In the genomic region with DNA sequence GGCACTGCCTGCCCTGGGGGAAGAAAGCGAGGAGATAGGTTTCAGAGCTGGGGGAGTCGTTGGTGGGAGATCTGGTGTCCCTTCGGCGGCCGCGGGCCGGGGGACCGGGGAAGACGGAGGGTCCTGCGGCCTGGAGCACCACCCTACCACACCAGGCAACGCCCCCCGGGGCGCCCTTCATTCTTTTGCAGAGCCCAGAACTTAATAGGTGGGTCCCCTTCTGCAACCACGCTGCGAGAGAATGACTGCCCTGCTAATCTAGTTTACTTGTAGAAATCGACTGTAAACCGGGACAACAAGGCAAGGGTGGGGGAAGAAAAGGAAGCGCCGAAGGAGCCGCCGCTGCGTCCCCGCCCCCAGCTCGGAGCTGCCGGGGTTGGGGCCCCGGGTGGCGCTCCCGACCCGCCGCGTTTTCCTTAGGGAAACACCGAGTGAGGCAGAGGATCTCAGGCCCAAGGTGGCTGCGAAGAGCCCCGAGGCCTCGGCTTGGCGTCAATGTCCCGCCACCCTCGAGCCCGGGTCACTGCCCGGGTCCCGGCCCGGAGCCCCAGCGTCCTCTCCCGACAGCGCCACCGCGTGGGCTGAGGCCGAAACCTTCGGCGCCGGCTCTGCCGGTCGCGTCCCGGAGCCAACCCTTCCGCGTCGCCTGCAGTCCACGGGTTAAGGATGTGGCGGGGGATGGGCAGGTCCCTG, we compare ENCODE assay signal across 1 cellular context.
TF ChIP-seq lines count a peak whose summit lies in the region.

No MANE protein-coding gene starts in this region.

TF ChIP-seq in H1, 55 proteins besides CTCF, POLR2A, EP300 and RAD21:
- no peak for TF ChIP-seq KDM1A (IDR thresholded peaks at IDR 0.05; ENCODE audit: borderline replicate concordance, low read length)
- TF ChIP-seq NRF1 (IDR thresholded peaks at IDR 0.05; ENCODE audit: low read depth, low read length), result no peak
- TF ChIP-seq, protein P1, sequence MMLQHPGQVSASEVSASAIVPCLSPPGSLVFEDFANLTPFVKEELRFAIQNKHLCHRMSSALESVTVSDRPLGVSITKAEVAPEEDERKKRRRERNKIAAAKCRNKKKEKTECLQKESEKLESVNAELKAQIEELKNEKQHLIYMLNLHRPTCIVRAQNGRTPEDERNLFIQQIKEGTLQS (IDR thresholded peaks at IDR 0.05; ENCODE audit: insufficient read depth, low read depth, low read length), result 0 out of 2 replicates have a peak, but pooled peaks have one; percentile 8
- TF ChIP-seq HDAC2 (IDR thresholded peaks at IDR 0.05; ENCODE audit: borderline replicate concordance in 1 of 2, low read depth in 2 of 2, low read length in 2 of 2), result 0 out of 4 replicates have a peak, but pooled peaks have one; percentile 38 to 41
- 0 out of 2 replicates have a peak, but pooled peaks have one; percentile 51 for TF ChIP-seq GABPA (IDR thresholded peaks at IDR 0.05; ENCODE audit: borderline replicate concordance, insufficient read depth, low read length)
- 0 out of 2 replicates have a peak, but pooled peaks have one; percentile 33 for TF ChIP-seq YY1 (IDR thresholded peaks at IDR 0.05; ENCODE audit: low read depth, low read length)
- peak; percentile 59; the same call in 1 of the 2 replicates for TF ChIP-seq E2F6 (IDR thresholded peaks at IDR 0.05)
- peak; percentile 30; the same call in 1 of the 2 replicates for TF ChIP-seq BACH1 (IDR thresholded peaks at IDR 0.05; ENCODE audit: low read length)
- TF ChIP-seq KDM4A (IDR thresholded peaks at IDR 0.05; ENCODE audit: low read depth, low read length, severe bottlenecking), result peak; percentile 19
- TF ChIP-seq EZH2 (IDR thresholded peaks at IDR 0.05; ENCODE audit: low read depth, low read length, severe bottlenecking), result no peak
- TF ChIP-seq TCF12 (IDR thresholded peaks at IDR 0.05; ENCODE audit: low read depth, low read length), result 0 out of 2 replicates have a peak, but pooled peaks have one; percentile 45
- peak; percentile 87 for TF ChIP-seq CTBP2 (IDR thresholded peaks at IDR 0.05; ENCODE audit: borderline replicate concordance, insufficient read depth, insufficient read length, low read length)
- TF ChIP-seq MAX (IDR thresholded peaks at IDR 0.05), result peak; percentile 34; the same call in 1 of the 2 replicates
- no peak for TF ChIP-seq SRF (IDR thresholded peaks at IDR 0.05; ENCODE audit: low read depth, low read length)
- TF ChIP-seq SP4 (IDR thresholded peaks at IDR 0.05; ENCODE audit: low read length), result no peak
- TF ChIP-seq CREB1 (IDR thresholded peaks at IDR 0.05), result peak; percentile 64; the same call in 1 of the 2 replicates
- no peak for TF ChIP-seq FOSL1 (IDR thresholded peaks at IDR 0.05; ENCODE audit: insufficient read depth, low read depth, low read length)
- no peak for TF ChIP-seq CBX8 (IDR thresholded peaks at IDR 0.05; ENCODE audit: borderline replicate concordance, low read depth, low read length)
